In genomic region chr4:3791910-3792542, GRCh38 we compare ENCODE assay signal across 9 cellular contexts. TPM values are rescaled to one million over a fixed set of nuclear protein-coding genes. Genes with fewer than 3 reads are reported as not detected.
DNase-seq lines count a peak whose midpoint lies in the region; ATAC-seq and TF ChIP-seq lines count a peak whose summit lies in the region.
"Had no signal": no experiment of that assay in that cellular context is flagged by ENCODE, and none has a peak within 500 bp of the region (broad histone marks: within the 10 kb centered on the region; RNA-seq: fewer than 3 reads in every experiment).

No MANE protein-coding gene starts in this region.

- DNase-seq in ELR (ENCODE audit: low read depth) (peak; percentile 21), LoVo (ENCODE audit: low spot score) (peak; percentile 16), choroid plexus epithelial cell (ENCODE audit: low read depth) (peak; percentile 25), myocyte (ENCODE audit: low read depth) (peak; percentile 35), mesenteric fat pad (ENCODE audit: low spot score) (no peak), midbrain (lab: John Stamatoyannopoulos, UW) (no peak), caudate nucleus (lab: John Stamatoyannopoulos, UW) (no peak)
- DNase-seq: SHP77 treated with DMSO at 0.1 percent for 48 hours had no signal

- H3K4me3 ChIP-seq in choroid plexus epithelial cell (ENCODE audit: low read depth, low read length), result no peak overlapping the region

- no peak for TF ChIP-seq CTCF in choroid plexus epithelial cell (conservative IDR thresholded peaks at IDR 0.05; ENCODE audit: low read depth, low read length)

- H3K27ac ChIP-seq in caudate nucleus (ENCODE audit: low read depth, low read length), result no peak overlapping the region

- no peak for ATAC-seq in HG03432 (IDR thresholded peaks at IDR 0.05; ENCODE audit: unreplicated experiment)

RNA-seq across cellular contexts. Expression of gene ADRA2C, which starts 25.8 kb away (rescaled TPM):
- 8.7 and 9.9 TPM in 2 replicates for total RNA-seq in myocyte
- 7.5 TPM for polyA plus RNA-seq in myocyte (2012)
- total RNA-seq in mesenteric fat pad, result 8.6 TPM

Comparison
In these comparisons a context has a peak if more than half of its experiments do, and no peak if none do; other contexts are left out.
1. DNase-seq: peak in ELR (single experiment), LoVo (single experiment), choroid plexus epithelial cell (single experiment) and myocyte (single experiment); none in mesenteric fat pad (single experiment), midbrain (single experiment) and caudate nucleus (0 of 61).